Comparison of ENCODE assay signal across 9 cellular contexts in the genomic region with DNA sequence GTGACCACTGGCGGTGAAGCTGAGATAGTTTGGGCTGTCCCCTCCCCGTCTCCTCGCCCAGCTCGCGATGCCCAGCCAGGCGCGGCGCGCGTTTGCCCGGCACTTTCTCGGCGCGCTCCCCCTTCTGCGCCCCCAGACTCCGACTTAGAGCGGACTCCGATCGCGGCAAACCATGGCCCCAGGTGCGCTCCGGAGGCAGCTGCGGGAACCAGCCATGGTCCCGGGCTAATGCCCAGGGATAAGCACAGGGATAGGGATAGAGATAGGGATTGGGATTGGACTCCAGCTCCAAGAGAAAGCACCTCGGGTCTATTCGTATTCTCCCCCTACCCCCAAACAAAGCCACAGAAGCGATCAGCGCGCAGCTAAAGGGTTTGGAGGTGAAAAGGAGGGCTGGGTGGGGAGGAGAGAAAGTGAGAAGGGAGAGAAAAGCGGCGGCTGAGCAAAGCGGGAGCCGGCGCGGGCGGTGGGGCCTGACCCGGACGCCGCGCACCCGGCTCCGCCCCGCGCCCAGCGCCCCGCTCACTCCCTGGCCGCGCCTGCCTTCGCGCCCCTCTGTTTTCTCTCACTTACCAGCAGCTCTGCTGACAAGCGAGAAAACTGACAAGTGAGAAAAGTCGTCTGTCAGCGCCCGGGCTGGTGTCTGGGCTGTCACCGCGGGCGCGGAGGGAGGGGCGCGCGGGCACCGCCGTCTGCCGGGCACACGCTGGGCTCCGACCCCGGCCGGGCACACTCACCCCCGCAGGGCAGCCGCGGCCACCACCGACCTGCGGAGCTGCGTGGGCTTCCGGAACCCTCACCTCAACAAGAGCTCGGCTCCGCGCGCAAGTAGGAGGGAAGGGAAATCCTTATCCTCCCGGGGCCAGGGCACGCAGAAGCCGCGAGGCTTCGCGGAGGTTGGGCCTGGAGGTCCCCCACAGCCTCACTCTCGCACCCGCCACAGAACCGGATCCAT. TPM values are rescaled to one million over a fixed set of nuclear protein-coding genes. Genes with fewer than 3 reads are reported as not detected.
DNase-seq lines count a peak whose midpoint lies in the region; ATAC-seq, FAIRE-seq and TF ChIP-seq lines count a peak whose summit lies in the region.
"Had no signal": no experiment of that assay in that cellular context is flagged by ENCODE, and none has a peak within 500 bp of the region (broad histone marks: within the 10 kb centered on the region; RNA-seq: fewer than 3 reads in every experiment).

A gene (minus strand): TSS at position 2 of the 955 bp plus-strand sequence.

- peaks cover 21% of the 10 kb centered on the region for H3K27me3 Mint-ChIP-seq in activated T-cell treated with anti-CD3 and anti-CD28 coated beads, Interleukin-2, amount 50 U/mL, for 72 hours (ENCODE audit: low read depth)

- DNase-seq in GM12892 (ENCODE audit: insufficient read length) (peak; percentile 13), astrocyte of the cerebellum (ENCODE audit: low read depth) (no peak), sciatic nerve (ENCODE audit: low spot score) (no peak), SJCRH30 (no peak)
- DNase-seq in stimulated activated CD4-positive, alpha-beta T cell treated with anti-CD3 and anti-CD28 coated beads, Interleukin-4, amount 100 ng/mL, for 4 hours = no peak
- no peak for DNase-seq in activated T-cell treated with anti-CD3 and anti-CD28 coated beads, Interleukin-2, amount 50 U/mL, for 72 hours
- DNase-seq: right lobe of liver had no signal

- no peaks in the 10 kb centered on the region for H3K4me1 ChIP-seq in SJCRH30
- H3K4me1 ChIP-seq: right lobe of liver had no signal

- no peaks in the 10 kb centered on the region for H3K4me1 Mint-ChIP-seq in activated T-cell treated with anti-CD3 and anti-CD28 coated beads, Interleukin-2, amount 50 U/mL, for 72 hours (ENCODE audit: low read depth)

- no peaks in the 10 kb centered on the region for H3K27me3 ChIP-seq in SJCRH30
- H3K27me3 ChIP-seq: right lobe of liver had no signal

- H3K4me3 Mint-ChIP-seq in activated T-cell treated with anti-CD3 and anti-CD28 coated beads, Interleukin-2, amount 50 U/mL, for 72 hours = no peak within 1 kb of the TSS

- peak; percentile 23 for ATAC-seq in sciatic nerve
- no peak for ATAC-seq in HG03039 (IDR thresholded peaks at IDR 0.05; ENCODE audit: unreplicated experiment)
- no peak for ATAC-seq in activated T-cell treated with anti-CD3 and anti-CD28 coated beads, Interleukin-2, amount 50 U/mL, for 72 hours (replicated peaks in 1 of 2)
- ATAC-seq: right lobe of liver had no signal

- intact Hi-C loops in sciatic nerve (cut with DNase I) = no loop called here

- TF ChIP-seq POLR2A in GM12892 (IDR thresholded peaks at IDR 0.05; ENCODE audit: low read depth, low read length) = no peak

- no peak within 1 kb of the TSS for H3K27ac ChIP-seq in SJCRH30
- H3K27ac ChIP-seq: right lobe of liver had no signal

- H3K9me3 Mint-ChIP-seq in activated T-cell treated with anti-CD3 and anti-CD28 coated beads, Interleukin-2, amount 50 U/mL, for 72 hours = peaks cover 0 to 2% of the 10 kb centered on the region in 2 donors

- H3K36me3 Mint-ChIP-seq in activated T-cell treated with anti-CD3 and anti-CD28 coated beads, Interleukin-2, amount 50 U/mL, for 72 hours (ENCODE audit: insufficient read depth in 2 of 2) = no peaks in the 10 kb centered on the region

- H3K27ac Mint-ChIP-seq in activated T-cell treated with anti-CD3 and anti-CD28 coated beads, Interleukin-2, amount 50 U/mL, for 72 hours = no peak within 1 kb of the TSS

- FAIRE-seq in GM12892 (lab: Jason Lieb, UNC) = no peak

- no peaks in the 10 kb centered on the region for H3K36me3 ChIP-seq in SJCRH30
- H3K36me3 ChIP-seq: right lobe of liver had no signal

- TF ChIP-seq CTCF in astrocyte of the cerebellum (IDR thresholded peaks at IDR 0.05; ENCODE audit: low read depth, low read length, missing control alignments) = no peak

- in situ Hi-C loops in astrocyte of the cerebellum (cut with HindIII; ENCODE audit: low sequenced_read_pairs) = no loop called here

- H3K4me3 ChIP-seq in astrocyte of the cerebellum (ENCODE audit: low read depth, low read length) (peak within 1 kb of the TSS; percentile 60), iPS-11a (ENCODE audit: low read depth, low read length) (peak within 1 kb of the TSS; percentile 57), SJCRH30 (no peak within 1 kb of the TSS)
- H3K4me3 ChIP-seq: right lobe of liver had no signal

- no peaks in the 10 kb centered on the region for H3K9me3 ChIP-seq in SJCRH30 (replicated peaks)
- H3K9me3 ChIP-seq: right lobe of liver had no signal

RNA-seq across cellular contexts. Expression of the gene that starts here (rescaled TPM):
- polyA plus RNA-seq in GM12892 (2012; ENCODE audit: missing spikeins) = 0.66 TPM
- total RNA-seq in sciatic nerve = 23.3 TPM
- total RNA-seq in SJCRH30 (2014; rRNA removed; shearing (Covaris generic)) = 0.02 TPM in 1 of 2 replicates, not detected in the other
- total RNA-seq in activated T-cell treated with anti-CD3 and anti-CD28 coated beads, Interleukin-2, amount 50 U/mL, for 72 hours = not detected

Comparison
In these comparisons a context has a peak if more than half of its experiments do, and no peak if none do; other contexts are left out.
1. RNA of the gene that starts here (total RNA-seq): 23.3 TPM in sciatic nerve (single experiment); 0.02 TPM in SJCRH30 and not detected in activated T-cell treated with anti-CD3 and anti-CD28 coated beads, Interleukin-2, amount 50 U/mL, for 72 hours; every median in the first group is over 10 times any median in the second.